Comparison of ENCODE assay signal across 11 cellular contexts in genomic region chr15:70376031-70376928, GRCh38.
DNase-seq lines count a peak whose midpoint lies in the region; ATAC-seq and TF ChIP-seq lines count a peak whose summit lies in the region.
"Had no signal": no experiment of that assay in that cellular context is flagged by ENCODE, and none has a peak within 500 bp of the region (broad histone marks: within the 10 kb centered on the region; RNA-seq: fewer than 3 reads in every experiment).

No MANE protein-coding gene starts in this region.

- no peak overlapping the region for H2AFZ ChIP-seq in IMR-90 (replicated peaks; ENCODE audit: low read length, poor library complexity)
- H2AFZ ChIP-seq in smooth muscle cell (ENCODE audit: low read depth): peak overlapping the region; percentile 90

- no peak overlapping the region for H2AK5ac ChIP-seq in IMR-90 (ENCODE audit: low read depth, low read length)

- H3K9me1 ChIP-seq in IMR-90 (ENCODE audit: insufficient read depth, low read length): no peaks in the 10 kb centered on the region

- H3K4ac ChIP-seq in IMR-90 (ENCODE audit: low read depth, low read length): no peak overlapping the region

- H3K4me3 Mint-ChIP-seq in activated B cell treated with CpG ODN at 0.5 μM for 24 hours: no peak overlapping the region
- H3K4me3 Mint-ChIP-seq in natural killer cell treated with Interleukin-12 subunit alpha and Interleukin-12 subunit beta and Interleukin-15 and Interleukin-18, amount 100 ng/mL, for 72 hours: no peak overlapping the region

- dilution Hi-C loops in IMR-90 (cut with HindIII; ENCODE audit: low sequenced_read_pairs, unreplicated experiment): no loop called here

- no peak for DNase-seq in IMR-90
- peak; percentile 12 for DNase-seq in activated B cell treated with CpG ODN at 0.5 μM for 24 hours
- DNase-seq in iPS DF 4.7 (ENCODE audit: extremely low read depth, low spot score): peak; percentile 7
- no peak for DNase-seq in smooth muscle cell (lab: John Stamatoyannopoulos, UW; ENCODE audit: unreplicated experiment)
- no peak for DNase-seq in NCI-H1694 (lab: John Stamatoyannopoulos, UW)
- DNase-seq in natural killer cell treated with Interleukin-12 subunit alpha and Interleukin-12 subunit beta and Interleukin-15 and Interleukin-18, amount 100 ng/mL, for 72 hours (ENCODE audit: low spot score): no peak
- DNase-seq in NCI-H2196 (lab: John Stamatoyannopoulos, UW; ENCODE audit: unreplicated experiment): no peak
- DNase-seq: activated effector memory CD4-positive, alpha-beta T cell treated with Interleukin-2 at 50 U/mL for 16 hours; stimulated activated naive CD4-positive, alpha-beta T cell treated with Interleukin-2 at 50 U/mL for 16 hours; SW 1271 had no signal

- H4K8ac ChIP-seq in IMR-90 (ENCODE audit: low read depth in 2 of 2, low read length in 2 of 2): no peak overlapping the region

- H3K9me3 ChIP-seq in IMR-90 (ENCODE audit: control insufficient read depth, insufficient read depth, low read length): no peaks in the 10 kb centered on the region; the same call in 1 of the 2 replicates
- no peaks in the 10 kb centered on the region for H3K9me3 ChIP-seq in smooth muscle cell (replicated peaks; ENCODE audit: low read depth)

- H4K20me1 ChIP-seq in IMR-90 (ENCODE audit: insufficient read depth, low read length) (no peaks in the 10 kb centered on the region), smooth muscle cell (ENCODE audit: low read depth) (no peaks in the 10 kb centered on the region)

- H3K4me1 Mint-ChIP-seq in activated B cell treated with CpG ODN at 0.5 μM for 24 hours: peaks cover 15% of the 10 kb centered on the region
- no peaks in the 10 kb centered on the region for H3K4me1 Mint-ChIP-seq in natural killer cell treated with Interleukin-12 subunit alpha and Interleukin-12 subunit beta and Interleukin-15 and Interleukin-18, amount 100 ng/mL, for 72 hours (ENCODE audit: low read depth in 2 of 2)

- CTCF ChIA-PET in IMR-90 (lab: Yijun Ruan, JAX): interaction anchor here (0.6 to 1.2 kb wide), 2 partner anchors 106 to 168 kb away, joined by 4 read pairs; no protein-coding TSS in a partner anchor
- CTCF ChIA-PET in activated B cell treated with CpG ODN at 0.5 μM for 24 hours (lab: Charles Lee): no interaction called here

- H3K27me3 Mint-ChIP-seq in activated B cell treated with CpG ODN at 0.5 μM for 24 hours: peaks cover 16% of the 10 kb centered on the region
- peaks cover 22 to 40% of the 10 kb centered on the region in 2 donors for H3K27me3 Mint-ChIP-seq in natural killer cell treated with Interleukin-12 subunit alpha and Interleukin-12 subunit beta and Interleukin-15 and Interleukin-18, amount 100 ng/mL, for 72 hours

- H3K79me1 ChIP-seq in IMR-90 (ENCODE audit: low read depth in 1 of 2, low read length in 2 of 2): no peaks in the 10 kb centered on the region

- no peak overlapping the region for H2BK20ac ChIP-seq in IMR-90 (ENCODE audit: low read depth, low read length)

- no peak overlapping the region for H4K5ac ChIP-seq in IMR-90 (ENCODE audit: low read depth, low read length)

- H2BK120ac ChIP-seq in IMR-90 (ENCODE audit: low read depth, low read length): no peak overlapping the region

- H3K27me3 ChIP-seq in IMR-90 (ENCODE audit: control insufficient read depth, insufficient read depth, low read length) (peaks cover 59% of the 10 kb centered on the region), smooth muscle cell (ENCODE audit: low read depth) (no peaks in the 10 kb centered on the region)

- WGBS in IMR-90 (ENCODE audit: extremely low coverage in 2 of 2, insufficient read length in 1 of 2), 2 experiments: 14% methylated on average over 1 of the region's 12 CpGs; no CpG with 5 or more reads in 1 of the 2 experiments
- 14% methylated on average over 10 of the region's 12 CpGs for WGBS in smooth muscle cell (ENCODE audit: low lambda C conversion rate)

- in situ Hi-C loops in IMR-90 (cut with MboI; ENCODE audit: low sequenced_read_pairs): no loop called here

- H3K56ac ChIP-seq in IMR-90 (ENCODE audit: extremely low read depth, insufficient read depth, low read length): no peak overlapping the region

- H2BK15ac ChIP-seq in IMR-90 (ENCODE audit: low read depth, low read length): no peak overlapping the region

- TF ChIP-seq CTCF in IMR-90 (conservative IDR thresholded peaks at IDR 0.05; ENCODE audit: low read depth, low read length) (no peak), activated B cell treated with CpG ODN at 0.5 μM for 24 hours (IDR thresholded peaks at IDR 0.05) (no peak), smooth muscle cell (IDR thresholded peaks at IDR 0.05; ENCODE audit: borderline replicate concordance, insufficient read depth, poor library complexity, severe bottlenecking) (no peak)

- H3F3A ChIP-seq in smooth muscle cell (ENCODE audit: low read depth): peaks cover 13% of the 10 kb centered on the region

- no peak overlapping the region for H3K27ac ChIP-seq in IMR-90 (ENCODE audit: insufficient read depth, low read length)
- peak overlapping the region; percentile 41 for H3K27ac ChIP-seq in smooth muscle cell (ENCODE audit: low read depth)

- no TSS peak for BruUV-seq in IMR-90 (replicated peaks; lab: Mats Ljungman, UMichigan)

- intact Hi-C loops in IMR-90 (cut with micrococcal nuclease) (loop anchor here (10.0 kb wide), 1 partner anchor 99 kb away; no protein-coding TSS in a partner anchor), activated B cell treated with CpG ODN at 0.5 μM for 24 hours (cut with micrococcal nuclease) (no loop called here)

- no peaks in the 10 kb centered on the region for H3K9me3 Mint-ChIP-seq in activated B cell treated with CpG ODN at 0.5 μM for 24 hours
- no peaks in the 10 kb centered on the region for H3K9me3 Mint-ChIP-seq in natural killer cell treated with Interleukin-12 subunit alpha and Interleukin-12 subunit beta and Interleukin-15 and Interleukin-18, amount 100 ng/mL, for 72 hours

- no peak overlapping the region for H3K4me3 ChIP-seq in IMR-90 (ENCODE audit: insufficient read depth, low read depth, low read length)
- peak overlapping the region; percentile 25 for H3K4me3 ChIP-seq in smooth muscle cell

- H3K9ac ChIP-seq in IMR-90 (ENCODE audit: low read depth, low read length): no peak overlapping the region
- no peak overlapping the region for H3K9ac ChIP-seq in smooth muscle cell (ENCODE audit: low read depth)

- no peak overlapping the region for H3K27ac Mint-ChIP-seq in activated B cell treated with CpG ODN at 0.5 μM for 24 hours
- H3K27ac Mint-ChIP-seq in natural killer cell treated with Interleukin-12 subunit alpha and Interleukin-12 subunit beta and Interleukin-15 and Interleukin-18, amount 100 ng/mL, for 72 hours: no peak overlapping the region

- H3K4me2 ChIP-seq in IMR-90 (ENCODE audit: low read depth, low read length) (peak overlapping the region; percentile 33; the same call in 1 of the 2 replicates), smooth muscle cell (peak overlapping the region; percentile 85)

- H2BK5ac ChIP-seq in IMR-90 (ENCODE audit: low read depth, low read length, poor library complexity, severe bottlenecking): no peak overlapping the region

- no peak for ATAC-seq in IMR-90 (ENCODE audit: low read depth)
- no peak for ATAC-seq in activated B cell treated with CpG ODN at 0.5 μM for 24 hours (ENCODE audit: low read depth)
- no peak for ATAC-seq in natural killer cell treated with Interleukin-12 subunit alpha and Interleukin-12 subunit beta and Interleukin-15 and Interleukin-18, amount 100 ng/mL, for 72 hours
- ATAC-seq: HCT116 had no signal

- no peak overlapping the region for H4K91ac ChIP-seq in IMR-90 (ENCODE audit: insufficient read depth, low read depth, low read length)

- no peak for TF ChIP-seq RAD21 in IMR-90 (IDR thresholded peaks at IDR 0.05; ENCODE audit: low read length)

- no peak overlapping the region for H3K14ac ChIP-seq in IMR-90 (replicated peaks; ENCODE audit: low read depth, low read length)

- H3K36me3 ChIP-seq in IMR-90 (ENCODE audit: control insufficient read depth, insufficient read depth, low read length) (no peaks in the 10 kb centered on the region), smooth muscle cell (ENCODE audit: low read depth) (no peaks in the 10 kb centered on the region)

- no peaks in the 10 kb centered on the region for H3K79me2 ChIP-seq in smooth muscle cell (ENCODE audit: low read depth)

- no peak overlapping the region for H3K18ac ChIP-seq in IMR-90 (ENCODE audit: low read depth, low read length)

- TF ChIP-seq POLR2A in IMR-90 (IDR thresholded peaks at IDR 0.05; ENCODE audit: low read depth, low read length): no peak

- POLR2A ChIA-PET in IMR-90 (lab: Charles Lee; ENCODE audit: unreplicated experiment): no interaction called here
- POLR2A ChIA-PET in activated B cell treated with CpG ODN at 0.5 μM for 24 hours (lab: Charles Lee): interaction anchor here (0.6 kb wide), 2 partner anchors 11 to 267 kb away, joined by 3 to 9 read pairs; no protein-coding TSS in a partner anchor

- H3K4me1 ChIP-seq in IMR-90 (ENCODE audit: control insufficient read depth, insufficient read depth, low read length) (no peaks in the 10 kb centered on the region), smooth muscle cell (ENCODE audit: low read depth) (peaks cover 23% of the 10 kb centered on the region)

- no peaks in the 10 kb centered on the region for H3K36me3 Mint-ChIP-seq in activated B cell treated with CpG ODN at 0.5 μM for 24 hours (ENCODE audit: low read depth)
- no peaks in the 10 kb centered on the region for H3K36me3 Mint-ChIP-seq in natural killer cell treated with Interleukin-12 subunit alpha and Interleukin-12 subunit beta and Interleukin-15 and Interleukin-18, amount 100 ng/mL, for 72 hours

- no peak overlapping the region for H3K23ac ChIP-seq in IMR-90 (ENCODE audit: low read depth, low read length)

- peak overlapping the region; percentile 77 for H2AK9ac ChIP-seq in IMR-90 (replicated peaks; ENCODE audit: low read depth, low read length, poor library complexity)

TF ChIP-seq in IMR-90, 13 proteins besides CTCF, POLR2A, EP300 and RAD21 (continues in another document):
- no peak for TF ChIP-seq RFX5 (IDR thresholded peaks at IDR 0.05; ENCODE audit: low read depth, low read length)
- TF ChIP-seq MXI1 (IDR thresholded peaks at IDR 0.05; ENCODE audit: borderline replicate concordance, low read depth, low read length): no peak
- no peak for TF ChIP-seq MAZ (IDR thresholded peaks at IDR 0.05; ENCODE audit: borderline replicate concordance, low read depth, low read length)
- TF ChIP-seq USF2 (IDR thresholded peaks at IDR 0.05; ENCODE audit: low read depth, low read length): no peak
- TF ChIP-seq RCOR1 (IDR thresholded peaks at IDR 0.05; ENCODE audit: insufficient replicate concordance, low read length): no peak
- TF ChIP-seq CHD1 (IDR thresholded peaks at IDR 0.05; ENCODE audit: low read depth, low read length): no peak
- no peak for TF ChIP-seq BHLHE40 (IDR thresholded peaks at IDR 0.05; ENCODE audit: low read depth, low read length)
- no peak for TF ChIP-seq FOS (IDR thresholded peaks at IDR 0.05; ENCODE audit: low read depth, low read length)

Comparison
In these comparisons a context has a peak if more than half of its experiments do, and no peak if none do; other contexts are left out.
1. DNase-seq: peak in activated B cell treated with CpG ODN at 0.5 μM for 24 hours (single experiment) and iPS DF 4.7 (single experiment); none in IMR-90 (single experiment), smooth muscle cell (single experiment), NCI-H1694 (single experiment), natural killer cell treated with Interleukin-12 subunit alpha and Interleukin-12 subunit beta and Interleukin-15 and Interleukin-18, amount 100 ng/mL, for 72 hours (single experiment) and NCI-H2196 (single experiment).